Comparison of ENCODE assay signal across 12 cellular contexts in genomic region chr6:24394777-24395437, GRCh38. TPM values are rescaled to one million over a fixed set of nuclear protein-coding genes. Genes with fewer than 3 reads are reported as not detected.
A peak's percentile ranks its signal among the peaks of the same experiment; 100 is the strongest.
DNase-seq lines count a peak whose midpoint lies in the region; ATAC-seq and TF ChIP-seq lines count a peak whose summit lies in the region.
"Had no signal": no experiment of that assay in that cellular context is flagged by ENCODE, and none has a peak within 500 bp of the region (broad histone marks: within the 10 kb centered on the region; RNA-seq: fewer than 3 reads in every experiment).

No MANE protein-coding gene starts in this region.

- no peaks in the 10 kb centered on the region for H3K9me1 ChIP-seq in IMR-90 (ENCODE audit: insufficient read depth, low read length)

- H3K4me1 ChIP-seq in IMR-90 (ENCODE audit: control insufficient read depth, insufficient read depth, low read length) (peaks cover 5% of the 10 kb centered on the region), adipocyte (ENCODE audit: control insufficient read depth, insufficient read depth, low read length) (peaks cover 11% of the 10 kb centered on the region), Karpas-422 (ENCODE audit: low read length) (peaks cover 13% of the 10 kb centered on the region)
- H3K4me1 ChIP-seq: SJSA1 had no signal

- peak; percentile 41 for DNase-seq in AG04450 (ENCODE audit: low read depth, low spot score)
- peak; percentile 91 for DNase-seq in IMR-90
- DNase-seq in adipocyte (ENCODE audit: low read depth) = peak; percentile 75
- DNase-seq in kidney glomerular epithelial cell (lab: John Stamatoyannopoulos, UW) = peak; percentile 46
- no peak for DNase-seq in GOT3 (lab: John Stamatoyannopoulos, UW)
- no peak for DNase-seq in SW480 (ENCODE audit: low spot score)
- DNase-seq in NCI-H345 (lab: John Stamatoyannopoulos, UW) = no peak
- no peak for DNase-seq in Karpas-422
- DNase-seq: activated naive CD4-positive, alpha-beta T cell treated with Interleukin-2 at 50 U/mL for 16 hours; NCI-H2171 treated with DMSO at 0.1 percent for 48 hours had no signal

- H3K27me3 ChIP-seq in AG04450 (ENCODE audit: control insufficient read depth, insufficient read depth, low read length) = peaks cover 5% of the 10 kb centered on the region
- H3K27me3 ChIP-seq in IMR-90 (ENCODE audit: control insufficient read depth, insufficient read depth, low read length) = no peaks in the 10 kb centered on the region
- peaks cover 6% of the 10 kb centered on the region for H3K27me3 ChIP-seq in adipocyte (replicated peaks; ENCODE audit: control insufficient read depth, insufficient read depth, low read length)
- no peaks in the 10 kb centered on the region; the same call in 1 of the 2 replicates for H3K27me3 ChIP-seq in Karpas-422 (ENCODE audit: low read length)
- H3K27me3 ChIP-seq: SJSA1 had no signal

- H3K4me2 ChIP-seq in IMR-90 (ENCODE audit: low read depth, low read length) = peak overlapping the region; percentile 62; the same call in 1 of the 2 replicates
- no peak overlapping the region for H3K4me2 ChIP-seq in Karpas-422 (ENCODE audit: low read depth, low read length, poor library complexity, severe bottlenecking)

- ATAC-seq in IMR-90 (ENCODE audit: low read depth) = peak; percentile 98

- intact Hi-C loops in IMR-90 (cut with micrococcal nuclease) = no loop called here

- no peak overlapping the region for H3K4me3 ChIP-seq in AG04450 (ENCODE audit: low read depth, low read length)
- no peak overlapping the region for H3K4me3 ChIP-seq in IMR-90 (ENCODE audit: insufficient read depth, low read depth, low read length)
- H3K4me3 ChIP-seq in adipocyte (ENCODE audit: low read length) = no peak overlapping the region
- no peak overlapping the region for H3K4me3 ChIP-seq in Karpas-422 (ENCODE audit: low read length)
- H3K4me3 ChIP-seq: SJSA1, skin epidermis had no signal

- H2BK5ac ChIP-seq in IMR-90 (ENCODE audit: low read depth, low read length, poor library complexity, severe bottlenecking) = peak overlapping the region; percentile 81

- POLR2A ChIA-PET in AG04450 (lab: Yijun Ruan, JAX) (no interaction called here), IMR-90 (lab: Charles Lee; ENCODE audit: unreplicated experiment) (no interaction called here)

- H3K18ac ChIP-seq in IMR-90 (ENCODE audit: low read depth, low read length) = peak overlapping the region; percentile 89; the same call in 1 of the 2 replicates

- in situ Hi-C loops in IMR-90 (cut with MboI; ENCODE audit: low sequenced_read_pairs) = no loop called here

- H3K79me2 ChIP-seq in Karpas-422 (ENCODE audit: low read length) = no peaks in the 10 kb centered on the region

- no peak for TF ChIP-seq CTCF in AG04450 (IDR thresholded peaks at IDR 0.05; ENCODE audit: low read depth, low read length)
- no peak for TF ChIP-seq CTCF in IMR-90 (conservative IDR thresholded peaks at IDR 0.05; ENCODE audit: low read depth, low read length)

- H3K27ac ChIP-seq in AG04450 (ENCODE audit: low read depth, low read length) (no peak overlapping the region), IMR-90 (ENCODE audit: insufficient read depth, low read length) (peak overlapping the region; percentile 68), Karpas-422 (ENCODE audit: low read length) (no peak overlapping the region)
- H3K27ac ChIP-seq: SJSA1, skin epidermis had no signal

- H2BK15ac ChIP-seq in IMR-90 (ENCODE audit: low read depth, low read length) = peak overlapping the region; percentile 20; the same call in 1 of the 3 replicates

- H3K9ac ChIP-seq in IMR-90 (ENCODE audit: low read depth, low read length) (no peak overlapping the region), adipocyte (ENCODE audit: low read length) (no peak overlapping the region), Karpas-422 (ENCODE audit: low read length) (no peak overlapping the region)

- WGBS in IMR-90 (ENCODE audit: extremely low coverage in 2 of 2, insufficient read length in 1 of 2), 2 experiments = 50% methylated on average over 1 of the region's 4 CpGs; no CpG with 5 or more reads in 1 of the 2 experiments

- no peak for TF ChIP-seq RAD21 in IMR-90 (IDR thresholded peaks at IDR 0.05; ENCODE audit: low read length)

- CTCF ChIA-PET in AG04450 (lab: Charles Lee) (interaction anchor here (2.2 kb wide), 1 partner anchor 112 kb away, joined by 5 read pairs; no protein-coding TSS in a partner anchor), IMR-90 (lab: Yijun Ruan, JAX) (no interaction called here)

- no peak overlapping the region for H2BK120ac ChIP-seq in IMR-90 (ENCODE audit: low read depth, low read length)

- H3K36me3 ChIP-seq in IMR-90 (ENCODE audit: control insufficient read depth, insufficient read depth, low read length) (no peaks in the 10 kb centered on the region), adipocyte (ENCODE audit: control insufficient read depth, insufficient read depth, low read length, severe bottlenecking) (no peaks in the 10 kb centered on the region), Karpas-422 (ENCODE audit: insufficient read depth, low read length) (no peaks in the 10 kb centered on the region; the same call in 1 of the 2 replicates)
- H3K36me3 ChIP-seq: SJSA1 had no signal

- dilution Hi-C loops in IMR-90 (cut with HindIII; ENCODE audit: low sequenced_read_pairs, unreplicated experiment) = no loop called here

- no peak overlapping the region for H4K8ac ChIP-seq in IMR-90 (ENCODE audit: low read depth in 2 of 2, low read length in 2 of 2)

- H4K5ac ChIP-seq in IMR-90 (ENCODE audit: low read depth, low read length) = peak overlapping the region; percentile 55; the same call in 1 of the 2 replicates

- H3K4ac ChIP-seq in IMR-90 (ENCODE audit: low read depth, low read length) = no peak overlapping the region

- H3K9me2 ChIP-seq in Karpas-422 (replicated peaks; ENCODE audit: insufficient read depth, low read length) = no peaks in the 10 kb centered on the region

- H2AFZ ChIP-seq in IMR-90 (replicated peaks; ENCODE audit: low read length, poor library complexity) (no peak overlapping the region), Karpas-422 (ENCODE audit: low read length) (no peak overlapping the region)

- no peak overlapping the region for H2AK9ac ChIP-seq in IMR-90 (replicated peaks; ENCODE audit: low read depth, low read length, poor library complexity)

- no peak overlapping the region for H2BK20ac ChIP-seq in IMR-90 (ENCODE audit: low read depth, low read length)

- TF ChIP-seq POLR2A in IMR-90 (IDR thresholded peaks at IDR 0.05; ENCODE audit: low read depth, low read length) = no peak

- no peaks in the 10 kb centered on the region for H4K20me1 ChIP-seq in IMR-90 (ENCODE audit: insufficient read depth, low read length)
- no peaks in the 10 kb centered on the region for H4K20me1 ChIP-seq in Karpas-422 (ENCODE audit: insufficient read depth, low read depth, low read length)

- no peak overlapping the region for H3K56ac ChIP-seq in IMR-90 (ENCODE audit: extremely low read depth, insufficient read depth, low read length)

- BruUV-seq in IMR-90 (replicated peaks; lab: Mats Ljungman, UMichigan) = no TSS peak

- no peak overlapping the region for H3K23ac ChIP-seq in IMR-90 (ENCODE audit: low read depth, low read length)

- H3K79me1 ChIP-seq in IMR-90 (ENCODE audit: low read depth in 1 of 2, low read length in 2 of 2) = no peaks in the 10 kb centered on the region

- H3K14ac ChIP-seq in IMR-90 (replicated peaks; ENCODE audit: low read depth, low read length) = no peak overlapping the region

- H4K91ac ChIP-seq in IMR-90 (ENCODE audit: insufficient read depth, low read depth, low read length) = no peak overlapping the region

- 0 out of 2 replicates have a peak overlapping the region, but pooled peaks have one; percentile 36 for H2AK5ac ChIP-seq in IMR-90 (ENCODE audit: low read depth, low read length)

- H3K9me3 ChIP-seq in AG04450 (ENCODE audit: control insufficient read depth, insufficient read depth, low read length) = no peaks in the 10 kb centered on the region
- H3K9me3 ChIP-seq in IMR-90 (ENCODE audit: control insufficient read depth, insufficient read depth, low read length) = no peaks in the 10 kb centered on the region; the same call in 1 of the 2 replicates
- H3K9me3 ChIP-seq in adipocyte (ENCODE audit: control insufficient read depth, low read length) = no peaks in the 10 kb centered on the region
- peaks cover 12% of the 10 kb centered on the region for H3K9me3 ChIP-seq in Karpas-422 (ENCODE audit: low read length)
- H3K9me3 ChIP-seq: SJSA1 had no signal

TF ChIP-seq in IMR-90, 13 proteins besides CTCF, POLR2A, EP300 and RAD21 (continues in another document):
- TF ChIP-seq FOS (IDR thresholded peaks at IDR 0.05; ENCODE audit: low read depth, low read length) = peak; percentile 62; the same call in 1 of the 2 replicates
- no peak for TF ChIP-seq BHLHE40 (IDR thresholded peaks at IDR 0.05; ENCODE audit: low read depth, low read length)
- no peak for TF ChIP-seq MAFK (IDR thresholded peaks at IDR 0.05; ENCODE audit: low read depth, low read length)
- no peak for TF ChIP-seq NFE2L2 (IDR thresholded peaks at IDR 0.05; ENCODE audit: low read depth, low read length)
- TF ChIP-seq MAZ (IDR thresholded peaks at IDR 0.05; ENCODE audit: borderline replicate concordance, low read depth, low read length) = no peak
- no peak for TF ChIP-seq CHD1 (IDR thresholded peaks at IDR 0.05; ENCODE audit: low read depth, low read length)
- TF ChIP-seq ELK1 (IDR thresholded peaks at IDR 0.05; ENCODE audit: borderline replicate concordance, low read depth, low read length) = no peak

RNA-seq across cellular contexts. Expression of gene MRS2, which starts 7.8 kb away (rescaled TPM):
- 15.1 and 19.9 TPM in 2 replicates for polyA plus RNA-seq in AG04450 (2011; rRNA removed)
- polyA minus RNA-seq in AG04450 (2011; rRNA and poly(A)+ RNA removed) = 6.3 and 16.6 TPM in 2 replicates
- 8.8 and 16.9 TPM in 2 replicates for total RNA-seq in IMR-90 (2012; rRNA removed)
- 8.7 and 11.1 TPM in 2 replicates for polyA plus RNA-seq in IMR-90 (2012; rRNA removed)
- 3.1 and 4.6 TPM in 2 replicates for polyA plus RNA-seq in IMR-90 (2012; cell fraction: cytosol; rRNA removed)
- polyA plus RNA-seq in IMR-90 (2012; cell fraction: nucleus; rRNA removed; ENCODE audit: low replicate concordance) = 8.2 and 13.5 TPM in 2 replicates
- total RNA-seq in Karpas-422 (2014; rRNA removed; shearing (Covaris generic); ENCODE audit: low replicate concordance) = 25.2 and 37.3 TPM in 2 replicates

RNA-seq across cellular contexts. Expression of gene DCDC2, which starts 37.0 kb away (rescaled TPM):
- polyA plus RNA-seq in AG04450 (2011; rRNA removed) = 0.02 TPM in 1 of 2 replicates, not detected in the other
- not detected in 2 replicates for polyA minus RNA-seq in AG04450 (2011; rRNA and poly(A)+ RNA removed)
- not detected in 2 replicates for total RNA-seq in IMR-90 (2012; rRNA removed)
- not detected in 2 replicates for polyA plus RNA-seq in IMR-90 (2012; rRNA removed)
- polyA plus RNA-seq in IMR-90 (2012; cell fraction: cytosol; rRNA removed) = not detected in 2 replicates
- polyA plus RNA-seq in IMR-90 (2012; cell fraction: nucleus; rRNA removed; ENCODE audit: low replicate concordance) = not detected in 2 replicates
- total RNA-seq in Karpas-422 (2014; rRNA removed; shearing (Covaris generic); ENCODE audit: low replicate concordance) = 0.11 and 0.26 TPM in 2 replicates

Comparison
In these comparisons a context has a peak if more than half of its experiments do, and no peak if none do; other contexts are left out.
1. DNase-seq: peak in AG04450 (single experiment), IMR-90 (single experiment), adipocyte (single experiment) and kidney glomerular epithelial cell (single experiment); none in GOT3 (single experiment), SW480 (single experiment), NCI-H345 (single experiment) and Karpas-422 (single experiment).